Comparison of ENCODE assay signal across 9 cellular contexts in genomic region chr17:37506678-37507077, GRCh38. TPM values are rescaled to one million over a fixed set of nuclear protein-coding genes. Genes with fewer than 3 reads are reported as not detected.
DNase-seq lines count a peak whose midpoint lies in the region; ATAC-seq, FAIRE-seq and TF ChIP-seq lines count a peak whose summit lies in the region.
"Had no signal": no experiment of that assay in that cellular context is flagged by ENCODE, and none has a peak within 500 bp of the region (broad histone marks: within the 10 kb centered on the region; RNA-seq: fewer than 3 reads in every experiment).

No MANE protein-coding gene starts in this region.

- no peak overlapping the region for H3K4me3 ChIP-seq in endothelial cell of umbilical vein (replicated peaks in 1 of 3; ENCODE audit: insufficient read depth in 1 of 3, low read depth in 1 of 3, low read length in 3 of 3)

- no peaks in the 10 kb centered on the region for H3K4me1 ChIP-seq in endothelial cell of umbilical vein (ENCODE audit: control insufficient read depth, extremely low read depth, insufficient read depth, low read length)

- TF ChIP-seq POLR2A in endothelial cell of umbilical vein (IDR thresholded peaks at IDR 0.05; ENCODE audit: low read depth, low read length) = no peak

- H2AFZ ChIP-seq in endothelial cell of umbilical vein (ENCODE audit: low read depth, low read length) = no peak overlapping the region

- no peak overlapping the region for H3K4me2 ChIP-seq in endothelial cell of umbilical vein (ENCODE audit: insufficient read depth, low read length)

- no peaks in the 10 kb centered on the region for H3K9me3 ChIP-seq in endothelial cell of umbilical vein (replicated peaks; ENCODE audit: control insufficient read depth, insufficient read depth, low read length)

- no peaks in the 10 kb centered on the region for H3K9me1 ChIP-seq in endothelial cell of umbilical vein (replicated peaks; ENCODE audit: control insufficient read depth, extremely low read depth, insufficient read depth, low read length)

- no peak for FAIRE-seq in GM19239 (lab: Jason Lieb, UNC)
- FAIRE-seq in endothelial cell of umbilical vein (lab: Jason Lieb, UNC) = no peak

- peaks cover 0 to 3% of the 10 kb centered on the region in 2 experiments for H3K36me3 ChIP-seq in endothelial cell of umbilical vein (ENCODE audit: control insufficient read depth in 2 of 2, extremely low read depth in 1 of 2, insufficient read depth in 2 of 2, low read length in 2 of 2)

- intact Hi-C loops in endothelial cell of umbilical vein (cut with micrococcal nuclease) = no loop called here

- H3K27ac ChIP-seq in endothelial cell of umbilical vein (ENCODE audit: insufficient read depth, low read depth, low read length) = no peak overlapping the region
- H3K27ac ChIP-seq: epithelial cell of prostate had no signal

- ATAC-seq in GM19395 (IDR thresholded peaks at IDR 0.05; ENCODE audit: unreplicated experiment) = no peak
- ATAC-seq in HG03460 (IDR thresholded peaks at IDR 0.05; ENCODE audit: unreplicated experiment) = no peak

- TF ChIP-seq CTCF in AG09319 (IDR thresholded peaks at IDR 0.05; ENCODE audit: low read depth, low read length) = peak; percentile 27
- TF ChIP-seq CTCF in endothelial cell of umbilical vein (IDR thresholded peaks at IDR 0.05; ENCODE audit: extremely low read depth in 1 of 2, insufficient read depth in 1 of 2, low read depth in 1 of 2, low read length in 2 of 2) = peak; percentile 45 to 46

- H3K27me3 ChIP-seq in endothelial cell of umbilical vein (ENCODE audit: control insufficient read depth in 2 of 2, insufficient read depth in 2 of 2, low read length in 2 of 2) = no peaks in the 10 kb centered on the region

- H3K9ac ChIP-seq in endothelial cell of umbilical vein (replicated peaks; ENCODE audit: extremely low read depth, insufficient read depth, low read length) = no peak overlapping the region

- POLR2A ChIA-PET in endothelial cell of umbilical vein (lab: Charles Lee) = no interaction called here

- CTCF ChIA-PET in endothelial cell of umbilical vein (lab: Charles Lee) = interaction anchor here (0.7 to 2.2 kb wide), 6 partner anchors 10 to 77 kb away, joined by 3 to 9 read pairs (median 3); no protein-coding TSS in a partner anchor

- peaks cover 79% of the 10 kb centered on the region for H3K79me2 ChIP-seq in endothelial cell of umbilical vein (ENCODE audit: control insufficient read depth, insufficient read depth, low read length)

- BruUV-seq in endothelial cell of umbilical vein (replicated peaks; lab: Mats Ljungman, UMichigan) = no TSS peak

- no peaks in the 10 kb centered on the region for H4K20me1 ChIP-seq in endothelial cell of umbilical vein (replicated peaks; ENCODE audit: control insufficient read depth, extremely low read depth, insufficient read depth, low read length)

- dilution Hi-C loops in endothelial cell of umbilical vein (cut with MboI; ENCODE audit: extremely low pct_ligation_motif_present, low sequenced_read_pairs) = no loop called here

- no peak for DNase-seq in AG09319 (ENCODE audit: extremely low read depth, low read depth)
- DNase-seq in GM19239 (ENCODE audit: insufficient read length, low spot score) = peak; percentile 29
- peak; percentile 20 for DNase-seq in RPMI7951 (ENCODE audit: low read depth)
- peak; percentile 38 for DNase-seq in endothelial cell of umbilical vein (ENCODE audit: low read depth, low spot score)
- DNase-seq in occipital lobe (lab: John Stamatoyannopoulos, UW) = peak; percentile 66
- DNase-seq in NCI-H128 (lab: John Stamatoyannopoulos, UW; ENCODE audit: unreplicated experiment) = no peak

TF ChIP-seq in endothelial cell of umbilical vein, 7 proteins besides CTCF, POLR2A, EP300 and RAD21:
- no peak for TF ChIP-seq EZH2 (IDR thresholded peaks at IDR 0.05; ENCODE audit: borderline replicate concordance, low read depth, low read length, severe bottlenecking)
TF ChIP-seq in endothelial cell of umbilical vein: peak in this region for 0.

RNA-seq across cellular contexts. Expression of gene DUSP14, which starts 17.0 kb away (rescaled TPM):
- total RNA-seq in RPMI7951 (2014; rRNA removed; shearing (Covaris generic)) = 43.6 and 47.8 TPM in 2 replicates
- total RNA-seq in endothelial cell of umbilical vein = 33.5 and 36.4 TPM in 2 replicates
- 62.5 and 64.2 TPM in 2 replicates for polyA plus RNA-seq in endothelial cell of umbilical vein
- 58.9 and 63.2 TPM in 2 replicates for polyA plus RNA-seq in endothelial cell of umbilical vein (2011; cell fraction: cytosol; rRNA removed)
- 33.4 and 35.0 TPM in 2 replicates for polyA plus RNA-seq in endothelial cell of umbilical vein (2011; cell fraction: nucleus; rRNA removed)
- polyA plus RNA-seq in endothelial cell of umbilical vein (2012) = 42.6 and 52.3 TPM in 2 replicates
- 44.1 and 49.4 TPM in 2 replicates for polyA minus RNA-seq in endothelial cell of umbilical vein
- polyA minus RNA-seq in endothelial cell of umbilical vein (2011; cell fraction: cytosol; rRNA and poly(A)+ RNA removed) = 22.7 TPM
- polyA minus RNA-seq in endothelial cell of umbilical vein (2011; cell fraction: nucleus; rRNA and poly(A)+ RNA removed) = 16.9 and 20.3 TPM in 2 replicates
- 11.2 TPM for total RNA-seq in occipital lobe

Comparison
In these comparisons a context has a peak if more than half of its experiments do, and no peak if none do; other contexts are left out.
1. DNase-seq: peak in GM19239 (single experiment), RPMI7951 (single experiment), endothelial cell of umbilical vein (single experiment) and occipital lobe (single experiment); none in AG09319 (single experiment) and NCI-H128 (single experiment).